ENCODE assay signal across 11 cellular contexts in the genomic region with DNA sequence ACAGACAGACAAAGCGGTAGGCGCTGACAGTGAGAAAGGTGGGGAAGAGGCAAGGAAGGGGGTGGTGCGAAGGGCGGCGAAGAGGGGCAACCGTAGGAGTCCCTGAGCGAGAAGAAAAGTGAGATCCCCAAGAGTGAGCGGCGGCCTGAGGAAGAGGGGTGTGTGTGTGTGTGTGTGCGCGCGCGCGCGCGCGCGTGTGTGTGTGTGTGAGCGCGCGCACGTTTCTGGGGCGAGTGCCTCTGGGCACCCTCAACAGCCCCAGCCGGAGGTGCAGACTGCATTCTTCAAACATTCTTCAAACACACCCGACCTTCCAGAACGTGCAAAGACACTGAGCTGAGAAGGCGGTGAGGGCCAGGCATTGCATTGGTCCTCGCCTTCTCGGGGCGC.
DNase-seq lines count a peak whose midpoint lies in the region; ATAC-seq and TF ChIP-seq lines count a peak whose summit lies in the region.
"Had no signal": no experiment of that assay in that cellular context is flagged by ENCODE, and none has a peak within 500 bp of the region (broad histone marks: within the 10 kb centered on the region; RNA-seq: fewer than 3 reads in every experiment).

No MANE protein-coding gene starts in this region.

- H3K9ac ChIP-seq in stomach smooth muscle (ENCODE audit: low read length in 2 of 2): no peak overlapping the region

- H3K4me1 ChIP-seq in ascending aorta (peaks cover 0 to 9% of the 10 kb centered on the region in 2 donors), stomach smooth muscle (ENCODE audit: control insufficient read depth, insufficient read depth, low read length) (peaks cover 10% of the 10 kb centered on the region)

- H3K27ac Mint-ChIP-seq in activated CD8-positive, alpha-beta memory T cell treated with anti-CD3 and anti-CD28 coated beads, Interleukin-2, amount 10 ng/mL, durations not matched to agents 7 days and 5 days: no peak overlapping the region
- H3K27ac Mint-ChIP-seq: activated naive CD4-positive, alpha-beta T cell treated with anti-CD3 and anti-CD28 coated beads, Interleukin-2, amount 50 U/mL, for 72 hours had no signal

- no peak overlapping the region for H3K27ac ChIP-seq in ascending aorta
- H3K27ac ChIP-seq in stomach smooth muscle (ENCODE audit: low read length): no peak overlapping the region

- H3K27me3 ChIP-seq in ascending aorta: no peaks in the 10 kb centered on the region
- peaks cover 12 to 16% of the 10 kb centered on the region in 2 donors for H3K27me3 ChIP-seq in stomach smooth muscle (ENCODE audit: control insufficient read depth in 1 of 2, insufficient read depth in 2 of 2, low read length in 2 of 2)

- peak; percentile 23 for ATAC-seq in activated CD8-positive, alpha-beta memory T cell treated with anti-CD3 and anti-CD28 coated beads, Interleukin-2, amount 10 ng/mL, durations not matched to agents 7 days and 5 days
- ATAC-seq in left colon: peak; percentile 64
- ATAC-seq in GM21723 (IDR thresholded peaks at IDR 0.05; ENCODE audit: unreplicated experiment): no peak
- no peak for ATAC-seq in GM19467 (IDR thresholded peaks at IDR 0.05; ENCODE audit: unreplicated experiment)

- peaks cover 70% of the 10 kb centered on the region for H3K27me3 Mint-ChIP-seq in activated CD8-positive, alpha-beta memory T cell treated with anti-CD3 and anti-CD28 coated beads, Interleukin-2, amount 10 ng/mL, durations not matched to agents 7 days and 5 days

- H3K36me3 Mint-ChIP-seq in activated CD8-positive, alpha-beta memory T cell treated with anti-CD3 and anti-CD28 coated beads, Interleukin-2, amount 10 ng/mL, durations not matched to agents 7 days and 5 days: no peaks in the 10 kb centered on the region
- H3K36me3 Mint-ChIP-seq: activated naive CD4-positive, alpha-beta T cell treated with anti-CD3 and anti-CD28 coated beads, Interleukin-2, amount 50 U/mL, for 72 hours had no signal

- H3K4me3 Mint-ChIP-seq in activated CD8-positive, alpha-beta memory T cell treated with anti-CD3 and anti-CD28 coated beads, Interleukin-2, amount 10 ng/mL, durations not matched to agents 7 days and 5 days: peak overlapping the region; percentile 13

- H3K9me3 Mint-ChIP-seq in activated CD8-positive, alpha-beta memory T cell treated with anti-CD3 and anti-CD28 coated beads, Interleukin-2, amount 10 ng/mL, durations not matched to agents 7 days and 5 days (ENCODE audit: low read depth): no peaks in the 10 kb centered on the region
- H3K9me3 Mint-ChIP-seq: activated naive CD4-positive, alpha-beta T cell treated with anti-CD3 and anti-CD28 coated beads, Interleukin-2, amount 50 U/mL, for 72 hours had no signal

- H3K4me3 ChIP-seq in ascending aorta: peak overlapping the region; percentile 4 to 30
- H3K4me3 ChIP-seq in stomach smooth muscle (ENCODE audit: low read length in 2 of 2): peak overlapping the region; percentile 24 to 67

- CTCF ChIA-PET in activated CD8-positive, alpha-beta memory T cell treated with anti-CD3 and anti-CD28 coated beads, Interleukin-2, amount 10 ng/mL, durations not matched to agents 7 days and 5 days (lab: Charles Lee): interaction anchor here (1.0 kb wide), 1 partner anchor 122 kb away, joined by 3 read pairs; no protein-coding TSS in a partner anchor

- H3K36me3 ChIP-seq in ascending aorta: no peaks in the 10 kb centered on the region
- H3K36me3 ChIP-seq in stomach smooth muscle (ENCODE audit: control insufficient read depth in 2 of 2, insufficient read depth in 2 of 2, low read length in 2 of 2): no peaks in the 10 kb centered on the region

- H3K4me1 Mint-ChIP-seq in activated CD8-positive, alpha-beta memory T cell treated with anti-CD3 and anti-CD28 coated beads, Interleukin-2, amount 10 ng/mL, durations not matched to agents 7 days and 5 days: peaks cover 5% of the 10 kb centered on the region

- no peak for TF ChIP-seq CTCF in ascending aorta (IDR thresholded peaks at IDR 0.05)

- intact Hi-C loops in ascending aorta (cut with DNase I) (loop anchor here (2.0 to 5.0 kb wide), 2 partner anchors 77 to 212 kb away; a partner anchor contains a TSS), left colon (cut with DNase I, micrococcal nuclease) (loop anchor here in 1 of 2 donors (10.0 kb wide), 1 partner anchor 125 kb away; no protein-coding TSS in a partner anchor)

- H3K9me3 ChIP-seq in ascending aorta: no peaks in the 10 kb centered on the region
- no peaks in the 10 kb centered on the region for H3K9me3 ChIP-seq in stomach smooth muscle (ENCODE audit: control insufficient read depth in 2 of 2, low read length in 2 of 2)

- no peak for DNase-seq in activated CD8-positive, alpha-beta memory T cell treated with anti-CD3 and anti-CD28 coated beads, Interleukin-2, amount 10 ng/mL, durations not matched to agents 7 days and 5 days
- DNase-seq in activated CD8-positive, alpha-beta memory T cell treated with anti-CD3 and anti-CD28 coated beads for 24 hours: no peak
- DNase-seq in ascending aorta (ENCODE audit: low spot score in 2 of 2) (no peak), left colon (peak in 1 of 2 donors; percentile 15), C1 segment of cervical spinal cord (lab: John Stamatoyannopoulos, UW) (no peak)
- DNase-seq: DMS 273 treated with DMSO at 0.1 percent for 48 hours, occipital lobe had no signal

Comparison
In these comparisons a context has a peak if more than half of its experiments do, and no peak if none do; other contexts are left out.
1. ATAC-seq: peak in activated CD8-positive, alpha-beta memory T cell treated with anti-CD3 and anti-CD28 coated beads, Interleukin-2, amount 10 ng/mL, durations not matched to agents 7 days and 5 days (single experiment) and left colon (single experiment); none in GM21723 (single experiment) and GM19467 (single experiment).